Comparison of ENCODE assay signal across 23 cellular contexts in genomic region chr5:81802020-81802419, GRCh38. TPM values are rescaled to one million over a fixed set of nuclear protein-coding genes. Genes with fewer than 3 reads are reported as not detected.
DNase-seq lines count a peak whose midpoint lies in the region; ATAC-seq and TF ChIP-seq lines count a peak whose summit lies in the region.
"Had no signal": no experiment of that assay in that cellular context is flagged by ENCODE, and none has a peak within 500 bp of the region (broad histone marks: within the 10 kb centered on the region; RNA-seq: fewer than 3 reads in every experiment).

No MANE protein-coding gene starts in this region.

- H3K4me2 ChIP-seq in mesenchymal stem cell (ENCODE audit: low read length, poor library complexity, severe bottlenecking) (no peak overlapping the region), trophoblast cell (ENCODE audit: low read length) (no peak overlapping the region)
- H3K4me2 ChIP-seq: BLaER1 had no signal

- in situ Hi-C loops in brain microvascular endothelial cell (cut with HindIII; ENCODE audit: low pct_ligation_motif_present, low sequenced_read_pairs) = no loop called here

- no peak overlapping the region for H3K27ac Mint-ChIP-seq in WTC11
- H3K27ac Mint-ChIP-seq: CD14-positive monocyte; CD4-positive, alpha-beta memory T cell; CD4-positive, CD25-positive, alpha-beta regulatory T cell; CD8-positive, alpha-beta memory T cell had no signal

- peaks cover 3% of the 10 kb centered on the region; the same call in 1 of the 2 replicates for H3K36me3 Mint-ChIP-seq in WTC11
- H3K36me3 Mint-ChIP-seq: CD14-positive monocyte; CD4-positive, CD25-positive, alpha-beta regulatory T cell had no signal

- no peaks in the 10 kb centered on the region for H3K27me3 Mint-ChIP-seq in WTC11 (ENCODE audit: low read depth)
- H3K27me3 Mint-ChIP-seq: CD4-positive, alpha-beta memory T cell had no signal

- H2BK15ac ChIP-seq in mesenchymal stem cell (ENCODE audit: low read depth, poor library complexity, severe bottlenecking) = no peak overlapping the region

- DNase-seq in WTC11 (ENCODE audit: low spot score) = no peak
- no peak for DNase-seq in mesenchymal stem cell
- DNase-seq in trophoblast cell = no peak
- DNase-seq in brain microvascular endothelial cell = no peak
- DNase-seq in NCI-H345 (lab: John Stamatoyannopoulos, UW) = no peak
- DNase-seq: 8988T; ACHN; BE2C; C1 segment of cervical spinal cord; CD4-positive, alpha-beta memory T cell; CD4-positive, CD25-positive, alpha-beta regulatory T cell; CD8-positive, alpha-beta memory T cell; COR-L47; DMS 273 treated with DMSO at 0.1 percent for 48 hours; DMS153; DMS53; DMS79; DND-41; EL; GDM1 had no signal

- peaks cover 6% of the 10 kb centered on the region for H3K9me3 ChIP-seq in mesenchymal stem cell (ENCODE audit: control insufficient read depth, low read length)
- no peaks in the 10 kb centered on the region for H3K9me3 ChIP-seq in trophoblast cell (ENCODE audit: insufficient read depth, low read depth, low read length)
- H3K9me3 ChIP-seq: BE2C had no signal

- no peak overlapping the region for H3K14ac ChIP-seq in mesenchymal stem cell (ENCODE audit: low read length in 2 of 2)
- peak overlapping the region; percentile 70 for H3K14ac ChIP-seq in trophoblast cell (ENCODE audit: low read length)

- H2AFZ ChIP-seq in mesenchymal stem cell (ENCODE audit: low read depth, low read length) (peak overlapping the region; percentile 29), trophoblast cell (ENCODE audit: insufficient read depth, low read length, poor library complexity) (peak overlapping the region; percentile 3)

- H3K27ac ChIP-seq in mesenchymal stem cell (ENCODE audit: low read length, poor library complexity, severe bottlenecking) (no peak overlapping the region), trophoblast cell (ENCODE audit: low read depth, low read length) (no peak overlapping the region), brain microvascular endothelial cell (no peak overlapping the region)
- H3K27ac ChIP-seq: BLaER1 had no signal

- peaks cover 20% of the 10 kb centered on the region for H3K4me1 Mint-ChIP-seq in WTC11

- no peak overlapping the region for H3K18ac ChIP-seq in mesenchymal stem cell (ENCODE audit: low read depth in 1 of 2, low read length in 2 of 2)
- peak overlapping the region; percentile 54 for H3K18ac ChIP-seq in trophoblast cell (ENCODE audit: low read length)

- H3K79me2 ChIP-seq in trophoblast cell (ENCODE audit: control insufficient read depth, insufficient read depth, low read length, poor library complexity) = no peaks in the 10 kb centered on the region

- H3K4ac ChIP-seq in mesenchymal stem cell (ENCODE audit: low read depth in 1 of 2, low read length in 2 of 2) = no peak overlapping the region
- no peak overlapping the region for H3K4ac ChIP-seq in trophoblast cell (ENCODE audit: low read depth, low read length)

- H3K36me3 ChIP-seq in mesenchymal stem cell (ENCODE audit: control insufficient read depth in 1 of 2, insufficient read depth in 2 of 2, low read depth in 1 of 2, low read length in 2 of 2) (no peaks in the 10 kb centered on the region), trophoblast cell (ENCODE audit: control insufficient read depth in 1 of 2, insufficient read depth in 2 of 2, low read length in 2 of 2) (no peaks in the 10 kb centered on the region), brain microvascular endothelial cell (replicated peaks) (no peaks in the 10 kb centered on the region)
- H3K36me3 ChIP-seq: BE2C, BLaER1 had no signal

- H3K9ac ChIP-seq in mesenchymal stem cell (ENCODE audit: low read length) (no peak overlapping the region), trophoblast cell (ENCODE audit: low read length) (no peak overlapping the region)
- H3K9ac ChIP-seq: BLaER1 had no signal

- no peak overlapping the region for H4K8ac ChIP-seq in mesenchymal stem cell (ENCODE audit: low read length)
- peak overlapping the region; percentile 47 for H4K8ac ChIP-seq in trophoblast cell (ENCODE audit: low read depth, low read length)

- H3K27me3 ChIP-seq in mesenchymal stem cell (ENCODE audit: control insufficient read depth in 1 of 2, insufficient read depth in 1 of 2, low read length in 2 of 2) (no peaks in the 10 kb centered on the region), trophoblast cell (ENCODE audit: insufficient read depth, low read length) (no peaks in the 10 kb centered on the region), brain microvascular endothelial cell (replicated peaks) (no peaks in the 10 kb centered on the region)
- H3K27me3 ChIP-seq: BE2C, BLaER1 had no signal

- H2BK120ac ChIP-seq in mesenchymal stem cell (ENCODE audit: low read depth, low read length) (no peak overlapping the region), trophoblast cell (ENCODE audit: insufficient read depth, low read length, poor library complexity) (peak overlapping the region; percentile 88)

- H2BK12ac ChIP-seq in mesenchymal stem cell (ENCODE audit: low read length in 2 of 2) = no peak overlapping the region
- H2BK12ac ChIP-seq in trophoblast cell (ENCODE audit: low read length) = peak overlapping the region; percentile 99

- H3K79me1 ChIP-seq in mesenchymal stem cell (replicated peaks; ENCODE audit: low read length, poor library complexity, severe bottlenecking) = no peaks in the 10 kb centered on the region
- H3K79me1 ChIP-seq in trophoblast cell (ENCODE audit: low read length) = peaks cover 17% of the 10 kb centered on the region

- no peak overlapping the region for H3K4me3 Mint-ChIP-seq in WTC11
- H3K4me3 Mint-ChIP-seq: CD14-positive monocyte; CD4-positive, alpha-beta memory T cell; CD4-positive, CD25-positive, alpha-beta regulatory T cell; CD8-positive, alpha-beta memory T cell had no signal

- ATAC-seq in WTC11 = no peak
- ATAC-seq: GM12878 had no signal

- H3K23ac ChIP-seq in mesenchymal stem cell (ENCODE audit: low read length in 2 of 2) (no peak overlapping the region), trophoblast cell (ENCODE audit: low read length) (no peak overlapping the region)

- no peak overlapping the region for H4K12ac ChIP-seq in trophoblast cell (ENCODE audit: low read depth, low read length)

- POLR2A ChIA-PET in WTC11 (lab: Charles Lee) = no interaction called here

- H2BK5ac ChIP-seq in mesenchymal stem cell (ENCODE audit: low read depth, low read length, poor library complexity, severe bottlenecking) (no peak overlapping the region), trophoblast cell (ENCODE audit: low read depth, low read length, poor library complexity) (peak overlapping the region; percentile 49)

- H3K4me3 ChIP-seq in mesenchymal stem cell (ENCODE audit: insufficient read depth in 1 of 2, low read depth in 1 of 2, low read length in 2 of 2) (no peak overlapping the region), trophoblast cell (ENCODE audit: low read depth, low read length) (no peak overlapping the region), brain microvascular endothelial cell (ENCODE audit: low read depth, low read length) (no peak overlapping the region)
- H3K4me3 ChIP-seq: BLaER1, GM12878 had no signal

- no peak overlapping the region for H4K91ac ChIP-seq in mesenchymal stem cell (ENCODE audit: low read length)
- H4K91ac ChIP-seq in trophoblast cell (ENCODE audit: low read depth, low read length) = peak overlapping the region; percentile 89

- H2AK5ac ChIP-seq in mesenchymal stem cell (ENCODE audit: low read length, severe bottlenecking) (no peak overlapping the region), trophoblast cell (ENCODE audit: low read length) (peak overlapping the region; percentile 84)

- CTCF ChIA-PET in WTC11 (lab: Charles Lee) = interaction anchor here (0.6 to 2.1 kb wide), 2 partner anchors 37 to 469 kb away, joined by 3 to 4 read pairs; no protein-coding TSS in a partner anchor

- H3K4me1 ChIP-seq in mesenchymal stem cell (ENCODE audit: control insufficient read depth, insufficient read depth, low read depth, low read length) = no peaks in the 10 kb centered on the region
- H3K4me1 ChIP-seq in trophoblast cell (ENCODE audit: control insufficient read depth in 1 of 2, insufficient read depth in 2 of 2, low read length in 2 of 2) = peaks cover 7 to 12% of the 10 kb centered on the region in 2 experiments
- H3K4me1 ChIP-seq: BE2C had no signal

- H3K9me3 Mint-ChIP-seq in WTC11 = peaks cover 15% of the 10 kb centered on the region

- no peak for TF ChIP-seq CTCF in WTC11 (IDR thresholded peaks at IDR 0.05)
- TF ChIP-seq CTCF in brain microvascular endothelial cell (IDR thresholded peaks at IDR 0.05; ENCODE audit: low read depth, low read length, missing control alignments) = no peak

- 85% methylated on average over 2 of the region's 2 CpGs for WGBS in mesenchymal stem cell
- WGBS in trophoblast cell (ENCODE audit: extremely low coverage, insufficient coverage, insufficient read length) = no CpG with 5 or more reads among the region's 2 CpGs

TF ChIP-seq in WTC11, 78 proteins besides CTCF, POLR2A, EP300 and RAD21:
- TF ChIP-seq, protein P1, sequence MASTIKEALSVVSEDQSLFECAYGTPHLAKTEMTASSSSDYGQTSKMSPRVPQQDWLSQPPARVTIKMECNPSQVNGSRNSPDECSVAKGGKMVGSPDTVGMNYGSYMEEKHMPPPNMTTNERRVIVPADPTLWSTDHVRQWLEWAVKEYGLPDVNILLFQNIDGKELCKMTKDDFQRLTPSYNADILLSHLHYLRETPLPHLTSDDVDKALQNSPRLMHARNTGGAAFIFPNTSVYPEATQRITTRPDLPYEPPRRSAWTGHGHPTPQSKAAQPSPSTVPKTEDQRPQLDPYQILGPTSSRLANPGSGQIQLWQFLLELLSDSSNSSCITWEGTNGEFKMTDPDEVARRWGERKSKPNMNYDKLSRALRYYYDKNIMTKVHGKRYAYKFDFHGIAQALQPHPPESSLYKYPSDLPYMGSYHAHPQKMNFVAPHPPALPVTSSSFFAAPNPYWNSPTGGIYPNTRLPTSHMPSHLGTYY (CRISPR knock-in tag; IDR thresholded peaks at IDR 0.05) = no peak
- TF ChIP-seq HMGA2 (CRISPR knock-in tag; IDR thresholded peaks at IDR 0.05) (peak; percentile 96; the same call in 1 of the 2 replicates), USF2 (CRISPR knock-in tag; IDR thresholded peaks at IDR 0.05) (no peak)

RNA-seq across cellular contexts. Expression of gene SSBP2, which starts 51.1 kb away (rescaled TPM):
- 24.9 to 29.7 TPM (median 27.8 TPM) in 3 replicates for total RNA-seq in WTC11 (2021)
- polyA plus RNA-seq in mesenchymal stem cell (2013, experiment 1 of 2) = 18.3 TPM
- polyA plus RNA-seq in mesenchymal stem cell (2013, experiment 2 of 2) = 17.5 TPM
- polyA plus RNA-seq in trophoblast cell (2013) = 10.6 and 10.9 TPM in 2 replicates
